Comparison of ENCODE assay signal across 8 cellular contexts in the genomic region with DNA sequence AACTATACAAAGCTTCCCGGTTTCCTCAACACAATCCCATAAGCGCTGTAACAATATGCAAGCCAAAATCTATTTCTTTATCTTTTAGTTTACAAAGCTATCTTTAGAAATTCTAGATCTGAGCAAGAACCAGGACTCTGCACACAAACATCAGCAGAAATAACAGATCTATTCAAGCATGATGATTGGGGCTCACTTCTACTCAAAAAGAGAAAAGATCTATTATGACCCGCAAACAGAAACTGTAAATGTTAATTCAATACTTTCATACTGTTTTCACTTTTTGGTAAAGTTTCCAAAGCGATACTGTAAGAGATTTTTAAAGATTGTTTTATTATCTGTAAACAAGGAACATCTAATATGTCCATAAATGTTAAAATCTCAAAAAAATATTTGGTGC.
DNase-seq lines count a peak whose midpoint lies in the region; ATAC-seq and TF ChIP-seq lines count a peak whose summit lies in the region.

No MANE protein-coding gene starts in this region.

- peaks cover 6% of the 10 kb centered on the region for H3K4me1 ChIP-seq in RWPE2 (ENCODE audit: insufficient read depth, poor library complexity, severe bottlenecking)

- peak overlapping the region; percentile 87 for H3K27ac Mint-ChIP-seq in stimulated activated effector memory CD8-positive, alpha-beta T cell treated with anti-CD3 and anti-CD28 coated beads, Interleukin-12 subunit alpha, Interleukin-12 subunit beta, amount 100 ng/mL, for 72 hours

- TF ChIP-seq CTCF in RWPE2 (IDR thresholded peaks at IDR 0.05; ENCODE audit: poor library complexity, severe bottlenecking): no peak
- TF ChIP-seq CTCF in fibroblast of the aortic adventitia (IDR thresholded peaks at IDR 0.05; ENCODE audit: insufficient read depth, low read length): no peak

- ATAC-seq in GM19463 (IDR thresholded peaks at IDR 0.05; ENCODE audit: unreplicated experiment) (peak; percentile 29), RWPE2 (ENCODE audit: low read depth) (no peak), GM21515 (IDR thresholded peaks at IDR 0.05; ENCODE audit: unreplicated experiment) (no peak)
- peak; percentile 29 for ATAC-seq in stimulated activated effector memory CD8-positive, alpha-beta T cell treated with anti-CD3 and anti-CD28 coated beads, Interleukin-12 subunit alpha, Interleukin-12 subunit beta, amount 100 ng/mL, for 72 hours

- H3K4me1 Mint-ChIP-seq in stimulated activated effector memory CD8-positive, alpha-beta T cell treated with anti-CD3 and anti-CD28 coated beads, Interleukin-12 subunit alpha, Interleukin-12 subunit beta, amount 100 ng/mL, for 72 hours: peaks cover 54% of the 10 kb centered on the region

- no peaks in the 10 kb centered on the region for H3K9me3 ChIP-seq in RWPE2 (ENCODE audit: severe bottlenecking)

- no peak for DNase-seq in RWPE2 (ENCODE audit: low spot score)
- DNase-seq in fibroblast of the aortic adventitia (ENCODE audit: low read depth): peak; percentile 19
- DNase-seq in stimulated activated effector memory CD8-positive, alpha-beta T cell treated with anti-CD3 and anti-CD28 coated beads, Interleukin-12 subunit alpha, Interleukin-12 subunit beta, amount 100 ng/mL, for 72 hours (ENCODE audit: low spot score in 2 of 2): no peak
- DNase-seq in posterior vena cava (ENCODE audit: low spot score): no peak
- DNase-seq in ureter (ENCODE audit: low spot score): no peak
- DNase-seq in GM19240 (ENCODE audit: insufficient read length, low spot score): no peak

- H3K4me3 ChIP-seq in RWPE2 (ENCODE audit: severe bottlenecking) (peak overlapping the region; percentile 86), fibroblast of the aortic adventitia (ENCODE audit: low read depth, low read length) (peak overlapping the region; percentile 81)

- H3K9me3 Mint-ChIP-seq in stimulated activated effector memory CD8-positive, alpha-beta T cell treated with anti-CD3 and anti-CD28 coated beads, Interleukin-12 subunit alpha, Interleukin-12 subunit beta, amount 100 ng/mL, for 72 hours: no peaks in the 10 kb centered on the region

- H3K4me3 Mint-ChIP-seq in stimulated activated effector memory CD8-positive, alpha-beta T cell treated with anti-CD3 and anti-CD28 coated beads, Interleukin-12 subunit alpha, Interleukin-12 subunit beta, amount 100 ng/mL, for 72 hours: peak overlapping the region; percentile 83

- H3K36me3 ChIP-seq in RWPE2 (ENCODE audit: low read depth): peaks cover 3% of the 10 kb centered on the region; the same call in 1 of the 2 replicates

- H3K27ac ChIP-seq in RWPE2 (ENCODE audit: poor library complexity, severe bottlenecking): peak overlapping the region; percentile 54

- peaks cover 5% of the 10 kb centered on the region for H3K36me3 Mint-ChIP-seq in stimulated activated effector memory CD8-positive, alpha-beta T cell treated with anti-CD3 and anti-CD28 coated beads, Interleukin-12 subunit alpha, Interleukin-12 subunit beta, amount 100 ng/mL, for 72 hours

- intact Hi-C loops in posterior vena cava (cut with DNase I): loop anchor here in 1 of 2 donors (10.0 kb wide), 1 partner anchor 67 kb away; no protein-coding TSS in a partner anchor

- H3K27me3 ChIP-seq in RWPE2 (ENCODE audit: insufficient read depth, poor library complexity, severe bottlenecking): no peaks in the 10 kb centered on the region

Comparison
In these comparisons a context has a peak if more than half of its experiments do, and no peak if none do; other contexts are left out.
1. ATAC-seq: peak in GM19463 (single experiment) and stimulated activated effector memory CD8-positive, alpha-beta T cell treated with anti-CD3 and anti-CD28 coated beads, Interleukin-12 subunit alpha, Interleukin-12 subunit beta, amount 100 ng/mL, for 72 hours (single experiment); none in RWPE2 (single experiment) and GM21515 (single experiment).